Comparison of ENCODE assay signal across 8 cellular contexts in genomic region chr11:61627831-61628753, GRCh38. TPM values are rescaled to one million over a fixed set of nuclear protein-coding genes. Genes with fewer than 3 reads are reported as not detected.
DNase-seq lines count a peak whose midpoint lies in the region; ATAC-seq and TF ChIP-seq lines count a peak whose summit lies in the region.

No MANE protein-coding gene starts in this region.

- POLR2A ChIA-PET in A673 (lab: Charles Lee; ENCODE audit: low non-redundant PET) = no interaction called here

- DNase-seq in A673 (ENCODE audit: low spot score) = peak; percentile 45
- DNase-seq in GM12864 (ENCODE audit: low read depth) = no peak
- DNase-seq in NCI-H2196 treated with DMSO at 0.1 percent for 48 hours (lab: John Stamatoyannopoulos, UW; ENCODE audit: unreplicated experiment) = peak; percentile 76
- DNase-seq in activated CD8-positive, alpha-beta memory T cell treated with anti-CD3 and anti-CD28 coated beads for 24 hours = peak; percentile 66
- DNase-seq in fibroblast of peridontal ligament (ENCODE audit: extremely low read depth) = peak; percentile 73
- no peak for DNase-seq in omental fat pad (ENCODE audit: low spot score)
- no peak for DNase-seq in T-helper 2 cell treated with Interferon-gamma antibody and Interleukin-4, amounts not matched to agents 5 μg/mL and 100 μg/mL, for 36 hours (ENCODE audit: low spot score)

- H3K4me1 Mint-ChIP-seq in T-helper 2 cell treated with Interferon-gamma antibody and Interleukin-4, amounts not matched to agents 5 μg/mL and 100 μg/mL, for 36 hours (ENCODE audit: low read depth) = no peaks in the 10 kb centered on the region

- intact Hi-C loops in A673 (cut with micrococcal nuclease; ENCODE audit: unreplicated experiment) = loop anchor here (5.0 kb wide), 2 partner anchors 46 to 61 kb away; partner anchors contain the start of gene SYT7

- H3K27ac Mint-ChIP-seq in T-helper 2 cell treated with Interferon-gamma antibody and Interleukin-4, amounts not matched to agents 5 μg/mL and 100 μg/mL, for 36 hours = no peak overlapping the region

- H3K27me3 Mint-ChIP-seq in T-helper 2 cell treated with Interferon-gamma antibody and Interleukin-4, amounts not matched to agents 5 μg/mL and 100 μg/mL, for 36 hours (ENCODE audit: low read depth) = no peaks in the 10 kb centered on the region

- no peaks in the 10 kb centered on the region for H3K9me3 ChIP-seq in A673 (ENCODE audit: low read depth, low read length, poor library complexity, severe bottlenecking)

- CTCF ChIA-PET in A673 (lab: Charles Lee) = interaction anchor here (0.7 to 1.6 kb wide), 3 partner anchors 111 to 182 kb away, joined by 3 to 6 read pairs (median 5); no protein-coding TSS in a partner anchor

- no peaks in the 10 kb centered on the region for H3K9me3 Mint-ChIP-seq in T-helper 2 cell treated with Interferon-gamma antibody and Interleukin-4, amounts not matched to agents 5 μg/mL and 100 μg/mL, for 36 hours

- BruUV-seq in A673 (replicated peaks; lab: Mats Ljungman, UMichigan) = no TSS peak

- H3K4me3 ChIP-seq in A673 (ENCODE audit: low read depth, low read length, poor library complexity, severe bottlenecking) (no peak overlapping the region), GM12864 (ENCODE audit: low read depth, low read length) (no peak overlapping the region)

- H3K27ac ChIP-seq in A673 (ENCODE audit: low read depth, low read length, poor library complexity, severe bottlenecking) = no peak overlapping the region

- H3K4me1 ChIP-seq in A673 (ENCODE audit: insufficient read depth, low read length, poor library complexity, severe bottlenecking) = peaks cover 8% of the 10 kb centered on the region

- peak; percentile 91 for TF ChIP-seq CTCF in A673 (conservative IDR thresholded peaks at IDR 0.05; ENCODE audit: low read depth, low read length)
- peak; percentile 83 for TF ChIP-seq CTCF in GM12864 (IDR thresholded peaks at IDR 0.05; ENCODE audit: low read depth, low read length, missing control alignments)
- TF ChIP-seq CTCF in omental fat pad (IDR thresholded peaks at IDR 0.05) = peak in 2 of 3 donors; percentile 73 to 77

- no peaks in the 10 kb centered on the region for H3K36me3 Mint-ChIP-seq in T-helper 2 cell treated with Interferon-gamma antibody and Interleukin-4, amounts not matched to agents 5 μg/mL and 100 μg/mL, for 36 hours (ENCODE audit: low read depth)

- no peaks in the 10 kb centered on the region for H3K36me3 ChIP-seq in A673 (ENCODE audit: insufficient read depth, low read length, poor library complexity, severe bottlenecking)

- ATAC-seq in omental fat pad (ENCODE audit: low FRiP score) (peak; percentile 87), GM21825 (IDR thresholded peaks at IDR 0.05; ENCODE audit: unreplicated experiment) (no peak)

- no peaks in the 10 kb centered on the region for H3K27me3 ChIP-seq in A673 (replicated peaks; ENCODE audit: insufficient read depth, low read depth, low read length, poor library complexity)

- H3K4me3 Mint-ChIP-seq in T-helper 2 cell treated with Interferon-gamma antibody and Interleukin-4, amounts not matched to agents 5 μg/mL and 100 μg/mL, for 36 hours = no peak overlapping the region

RNA-seq across cellular contexts. Expression of gene SYT7, which starts 47.2 kb away (rescaled TPM):
- 1.3 and 2.0 TPM in 2 replicates for total RNA-seq in A673 (2021)
- 1 to 10 TPM; 1.6 to 6.6 (median 4.4) TPM for total RNA-seq in omental fat pad

RNA-seq across cellular contexts. Expression of gene DAGLA, which starts 52.1 kb away (rescaled TPM):
- 10.9 and 11.0 TPM in 2 replicates for total RNA-seq in A673 (2021)
- 1 to 10 TPM; 1.4 to 4.6 (median 2.8) TPM for total RNA-seq in omental fat pad

Comparison
In these comparisons a context has a peak if more than half of its experiments do, and no peak if none do; other contexts are left out.
1. DNase-seq: peak in A673 (single experiment), NCI-H2196 treated with DMSO at 0.1 percent for 48 hours (single experiment), activated CD8-positive, alpha-beta memory T cell treated with anti-CD3 and anti-CD28 coated beads for 24 hours (single experiment) and fibroblast of peridontal ligament (single experiment); none in GM12864 (single experiment), omental fat pad (single experiment) and T-helper 2 cell treated with Interferon-gamma antibody and Interleukin-4, amounts not matched to agents 5 μg/mL and 100 μg/mL, for 36 hours (single experiment).
2. Peak in every context shown above with its lines, with median percentiles within 50 percentile points of each other: CTCF ChIP-seq.